Comparison of ENCODE assay signal across 1 cellular context in the genomic region with DNA sequence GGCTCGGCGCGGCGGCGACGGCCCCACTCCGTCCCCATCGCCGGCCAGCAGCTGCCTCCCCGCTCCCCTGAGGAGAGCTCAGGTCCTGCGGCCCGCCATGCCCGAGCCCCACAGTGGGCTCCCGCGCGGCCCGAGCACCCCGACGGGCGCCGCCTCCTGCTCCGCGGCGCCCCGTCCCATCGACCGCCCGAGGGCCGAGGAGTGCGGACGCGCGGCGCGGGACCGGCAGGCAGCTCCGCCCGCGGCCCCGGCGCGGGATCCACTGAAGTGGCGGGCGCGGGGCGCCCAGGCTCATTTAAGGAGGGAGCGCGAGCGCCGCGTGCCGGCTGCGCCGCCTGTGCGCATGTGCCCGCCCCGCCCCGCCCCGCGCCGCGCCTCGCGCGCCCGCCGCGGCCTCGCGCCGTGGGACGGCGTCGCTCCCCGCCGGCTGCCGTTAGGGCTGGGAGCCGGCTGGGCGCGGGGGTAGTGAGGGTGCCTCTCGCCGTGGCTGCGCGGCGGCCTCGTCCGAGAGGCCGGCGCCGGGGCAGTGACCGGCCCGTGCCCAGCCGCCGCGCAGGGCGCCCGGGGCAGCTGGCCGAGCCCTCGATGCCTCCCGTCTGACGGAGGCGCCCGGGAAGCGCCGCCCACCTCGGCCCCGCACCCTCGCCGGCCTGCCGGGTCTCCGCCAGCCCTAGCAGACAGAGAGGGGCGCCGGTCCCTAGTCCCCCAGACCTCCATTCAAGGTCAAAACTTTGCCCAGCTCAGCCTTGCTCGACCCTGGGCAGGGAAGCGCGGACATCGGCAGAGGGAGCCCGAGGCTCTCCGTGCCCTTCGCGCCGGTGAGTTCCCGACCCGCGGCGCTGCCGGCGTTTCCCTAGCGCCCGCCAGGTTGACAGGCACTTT.
TF ChIP-seq lines count a peak whose summit lies in the region.

A gene with protein sequence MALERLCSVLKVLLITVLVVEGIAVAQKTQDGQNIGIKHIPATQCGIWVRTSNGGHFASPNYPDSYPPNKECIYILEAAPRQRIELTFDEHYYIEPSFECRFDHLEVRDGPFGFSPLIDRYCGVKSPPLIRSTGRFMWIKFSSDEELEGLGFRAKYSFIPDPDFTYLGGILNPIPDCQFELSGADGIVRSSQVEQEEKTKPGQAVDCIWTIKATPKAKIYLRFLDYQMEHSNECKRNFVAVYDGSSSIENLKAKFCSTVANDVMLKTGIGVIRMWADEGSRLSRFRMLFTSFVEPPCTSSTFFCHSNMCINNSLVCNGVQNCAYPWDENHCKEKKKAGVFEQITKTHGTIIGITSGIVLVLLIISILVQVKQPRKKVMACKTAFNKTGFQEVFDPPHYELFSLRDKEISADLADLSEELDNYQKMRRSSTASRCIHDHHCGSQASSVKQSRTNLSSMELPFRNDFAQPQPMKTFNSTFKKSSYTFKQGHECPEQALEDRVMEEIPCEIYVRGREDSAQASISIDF (minus strand): TSS at position 269 of the 882 bp plus-strand sequence. CDS start 333 bp downstream, outside the sequence.

TF ChIP-seq in SK-N-SH, 30 proteins besides CTCF, POLR2A, EP300 and RAD21 (continued from another document):
- TF ChIP-seq YY1 (IDR thresholded peaks at IDR 0.05; ENCODE audit: low read depth) (no peak), FOXJ3 (CRISPR knock-in tag; IDR thresholded peaks at IDR 0.05) (no peak), SIN3A (IDR thresholded peaks at IDR 0.05; ENCODE audit: borderline replicate concordance, low read depth, low read length) (peak; percentile 51; the same call in 1 of the 2 replicates), NRF1 (IDR thresholded peaks at IDR 0.05; ENCODE audit: low read depth, low read length) (peak; percentile 63)
